ENCODE assay signal across 17 cellular contexts in genomic region chr9:33682551-33682950, GRCh38.
DNase-seq lines count a peak whose midpoint lies in the region; ATAC-seq, FAIRE-seq and TF ChIP-seq lines count a peak whose summit lies in the region.
"Had no signal": no experiment of that assay in that cellular context is flagged by ENCODE, and none has a peak within 500 bp of the region (broad histone marks: within the 10 kb centered on the region; RNA-seq: fewer than 3 reads in every experiment).

No MANE protein-coding gene starts in this region.

- no peak overlapping the region for H3K4me2 ChIP-seq in K562 (ENCODE audit: insufficient read depth, low read length)
- H3K4me2 ChIP-seq in neural progenitor cell, result no peak overlapping the region

- WGBS in K562 (ENCODE audit: insufficient coverage, low coverage, missing lambda C conversion rate), result 31% methylated on average over 3 of the region's 3 CpGs
- WGBS in right cardiac atrium, result 82% methylated on average over 3 of the region's 3 CpGs

- H3K9ac ChIP-seq in K562 (ENCODE audit: insufficient read depth in 1 of 2, low read depth in 2 of 2, low read length in 2 of 2), result no peak overlapping the region
- H3K9ac ChIP-seq in neural progenitor cell, result no peak overlapping the region
- H3K9ac ChIP-seq: GM23248 had no signal

- H3K79me2 ChIP-seq in K562 (ENCODE audit: control insufficient read depth, insufficient read depth, low read length) (no peaks in the 10 kb centered on the region), neural progenitor cell (ENCODE audit: low read depth) (no peaks in the 10 kb centered on the region)

- H4K20me1 ChIP-seq in K562 (replicated peaks; ENCODE audit: control insufficient read depth, insufficient read depth, low read length) (no peaks in the 10 kb centered on the region), neural progenitor cell (ENCODE audit: low read depth) (no peaks in the 10 kb centered on the region)

- H3K4me1 ChIP-seq in K562 (replicated peaks in 1 of 2; ENCODE audit: control insufficient read depth in 2 of 2, insufficient read depth in 2 of 2, low read length in 2 of 2), result peaks cover 0 to 5% of the 10 kb centered on the region in 2 experiments; a peak in 2 of 5 replicates
- peaks cover 7% of the 10 kb centered on the region for H3K4me1 ChIP-seq in neural progenitor cell
- H3K4me1 ChIP-seq in right cardiac atrium (ENCODE audit: control insufficient read depth, insufficient read depth, low read length), result no peaks in the 10 kb centered on the region
- H3K4me1 ChIP-seq: Caco-2 had no signal

- CTCF ChIA-PET in K562 (lab: Yijun Ruan, JAX; ENCODE audit: low intra/inter-chr PET ratio), result no interaction called here

- TF ChIP-seq EP300 in K562 (IDR thresholded peaks at IDR 0.05; ENCODE audit: low read length), result no peak

- H3K36me3 ChIP-seq in K562 (ENCODE audit: control insufficient read depth, insufficient read depth, low read length), result no peaks in the 10 kb centered on the region
- no peaks in the 10 kb centered on the region for H3K36me3 ChIP-seq in neural progenitor cell
- H3K36me3 ChIP-seq: HAP-1 had no signal

- no peak for TF ChIP-seq POLR2A in K562 (conservative IDR thresholded peaks at IDR 0.05)

- H3K9me3 Mint-ChIP-seq in HFFc6, result peaks cover under 1% of the 10 kb centered on the region
- H3K9me3 Mint-ChIP-seq in neural progenitor cell, result no peaks in the 10 kb centered on the region
- H3K9me3 Mint-ChIP-seq: CD4-positive, alpha-beta memory T cell had no signal

- intact Hi-C loops in K562 (cut with micrococcal nuclease) (no loop called here), right cardiac atrium (cut with DNase I) (no loop called here)

- H3K27me3 ChIP-seq in K562 (ENCODE audit: control insufficient read depth in 2 of 2, insufficient read depth in 2 of 2, low read length in 2 of 2) (no peaks in the 10 kb centered on the region), neural progenitor cell (peaks cover 9% of the 10 kb centered on the region), right cardiac atrium (ENCODE audit: control insufficient read depth, insufficient read depth) (no peaks in the 10 kb centered on the region)

- TF ChIP-seq CTCF in HFFc6 (IDR thresholded peaks at IDR 0.05) (0 out of 2 replicates have a peak, but pooled peaks have one; percentile 12), K562 (IDR thresholded peaks at IDR 0.05 in 2 of 3, conservative IDR thresholded peaks at IDR 0.05 in 1 of 3; ENCODE audit: insufficient read depth in 2 of 3, low read depth in 1 of 3, low read length in 3 of 3) (0 out of 6 replicates have a peak, but pooled peaks of 1 of the 3 experiments have one; percentile 7), neural progenitor cell (IDR thresholded peaks at IDR 0.05) (no peak)

- in situ Hi-C loops in K562 (cut with MboI), result no loop called here

- TF ChIP-seq RAD21 in K562 (CRISPR knock-in tag; conservative IDR thresholded peaks at IDR 0.05 in 1 of 2, IDR thresholded peaks at IDR 0.05 in 1 of 2), result no peak

- POLR2A ChIA-PET in K562 (lab: Yijun Ruan, JAX), result no interaction called here

- H3K4me1 Mint-ChIP-seq in HFFc6 (ENCODE audit: low read depth) (no peaks in the 10 kb centered on the region), neural progenitor cell (peaks cover 8% of the 10 kb centered on the region)
- H3K4me1 Mint-ChIP-seq: CD4-positive, alpha-beta memory T cell had no signal

- H3K27ac Mint-ChIP-seq in HFFc6 (no peak overlapping the region), neural progenitor cell (no peak overlapping the region)
- H3K27ac Mint-ChIP-seq: CD4-positive, alpha-beta memory T cell had no signal

- BruUV-seq in K562 (replicated peaks; lab: Mats Ljungman, UMichigan), result no TSS peak

- peaks cover 43% of the 10 kb centered on the region for H3K27me3 Mint-ChIP-seq in HFFc6 (ENCODE audit: insufficient read depth)
- no peaks in the 10 kb centered on the region for H3K27me3 Mint-ChIP-seq in neural progenitor cell (ENCODE audit: insufficient read depth, low read depth)

- no peak for FAIRE-seq in K562 (lab: Jason Lieb, UNC)
- FAIRE-seq: G401.6, GM12892, GM19239, H54 had no signal

- no peaks in the 10 kb centered on the region for H3K9me1 ChIP-seq in K562 (ENCODE audit: control insufficient read depth, insufficient read depth, low read length)

- peaks cover 6% of the 10 kb centered on the region for H3F3A ChIP-seq in neural progenitor cell (ENCODE audit: low read depth)

- H3K36me3 Mint-ChIP-seq in HFFc6 (ENCODE audit: low read depth) (peaks cover 3% of the 10 kb centered on the region; the same call in 1 of the 2 replicates), neural progenitor cell (peaks cover 2% of the 10 kb centered on the region)
- H3K36me3 Mint-ChIP-seq: CD4-positive, alpha-beta memory T cell had no signal

- H3K4me3 Mint-ChIP-seq in HFFc6 (no peak overlapping the region), neural progenitor cell (no peak overlapping the region)
- H3K4me3 Mint-ChIP-seq: CD4-positive, alpha-beta memory T cell had no signal

- H3K27ac ChIP-seq in K562 (ENCODE audit: extremely low read depth, low read depth, low read length) (no peak overlapping the region), neural progenitor cell (no peak overlapping the region), right cardiac atrium (ENCODE audit: low read length) (no peak overlapping the region)
- H3K27ac ChIP-seq: GM23248 had no signal

- H3K4me3 ChIP-seq in K562, result no peak overlapping the region
- H3K4me3 ChIP-seq in neural progenitor cell, result no peak overlapping the region
- no peak overlapping the region for H3K4me3 ChIP-seq in right cardiac atrium (ENCODE audit: low read length)
- H3K4me3 ChIP-seq: GM23248, HAP-1 had no signal

- peak; percentile 91 for ATAC-seq in K562
- no peak for ATAC-seq in HG02623 (IDR thresholded peaks at IDR 0.05; ENCODE audit: unreplicated experiment)
- ATAC-seq in right cardiac atrium, result no peak

- peak overlapping the region; percentile 71 for H2AFZ ChIP-seq in K562 (ENCODE audit: low read depth, low read length)
- H2AFZ ChIP-seq in neural progenitor cell (replicated peaks), result peak overlapping the region; percentile 26
- H2AFZ ChIP-seq: GM23248 had no signal

- DNase-seq in HFFc6 (no peak), K562 (ENCODE audit: extremely low read depth in 1 of 4, low spot score in 3 of 4) (peak in 1 of 4 experiments; percentile 24), neural progenitor cell (ENCODE audit: low spot score) (no peak), right cardiac atrium (no peak), NCI-H2107 (lab: John Stamatoyannopoulos, UW) (no peak)
- DNase-seq: C1 segment of cervical spinal cord; Caco-2; CD4-positive, alpha-beta memory T cell; DMS153; DND-41; GM23248 had no signal

- H3K9me3 ChIP-seq in K562 (replicated peaks; ENCODE audit: control insufficient read depth, insufficient read depth, low read depth, low read length) (no peaks in the 10 kb centered on the region), neural progenitor cell (ENCODE audit: low read depth) (no peaks in the 10 kb centered on the region), right cardiac atrium (ENCODE audit: control insufficient read depth, low read length) (no peaks in the 10 kb centered on the region)
- H3K9me3 ChIP-seq: Caco-2, HAP-1 had no signal

TF ChIP-seq in K562, 482 proteins besides CTCF, POLR2A, EP300 and RAD21 (continues in another document):
- TF ChIP-seq L3MBTL2 (IDR thresholded peaks at IDR 0.05) (peak; percentile 57; the same call in 1 of the 2 replicates), MYC (IDR thresholded peaks at IDR 0.05; ENCODE audit: low read depth, low read length) (peak; percentile 86), MYC (CRISPR knock-in tag; IDR thresholded peaks at IDR 0.05; ENCODE audit: borderline replicate concordance, low read depth) (no peak), ZNF347 (CRISPR knock-in tag; IDR thresholded peaks at IDR 0.05; ENCODE audit: low read depth) (no peak), MECOM (CRISPR knock-in tag; IDR thresholded peaks at IDR 0.05) (no peak), TEAD4 (IDR thresholded peaks at IDR 0.05; ENCODE audit: low read length) (0 out of 2 replicates have a peak, but pooled peaks have one; percentile 17), TEAD4 (CRISPR knock-in tag; IDR thresholded peaks at IDR 0.05; ENCODE audit: borderline replicate concordance) (no peak), BCOR (IDR thresholded peaks at IDR 0.05) (no peak), ZNF785 (CRISPR knock-in tag; IDR thresholded peaks at IDR 0.05) (no peak), HNRNPL (IDR thresholded peaks at IDR 0.05; ENCODE audit: low read depth, low read length) (no peak), ZNF174 (CRISPR knock-in tag; IDR thresholded peaks at IDR 0.05) (no peak), ZNF311 (CRISPR knock-in tag; IDR thresholded peaks at IDR 0.05) (no peak), ZNF445 (CRISPR knock-in tag; IDR thresholded peaks at IDR 0.05; ENCODE audit: low read depth) (no peak), CHD4 (IDR thresholded peaks at IDR 0.05; ENCODE audit: insufficient read depth, insufficient replicate concordance, low read depth, low read length, poor library complexity, severe bottlenecking) (no peak), KHSRP (IDR thresholded peaks at IDR 0.05) (no peak), SMAD2 (IDR thresholded peaks at IDR 0.05; ENCODE audit: low read depth, low read length) (no peak), SRSF7 (optimal IDR thresholded peaks at IDR 0.05; ENCODE audit: low read depth, low read length) (no peak)
- TF ChIP-seq, protein P1, sequence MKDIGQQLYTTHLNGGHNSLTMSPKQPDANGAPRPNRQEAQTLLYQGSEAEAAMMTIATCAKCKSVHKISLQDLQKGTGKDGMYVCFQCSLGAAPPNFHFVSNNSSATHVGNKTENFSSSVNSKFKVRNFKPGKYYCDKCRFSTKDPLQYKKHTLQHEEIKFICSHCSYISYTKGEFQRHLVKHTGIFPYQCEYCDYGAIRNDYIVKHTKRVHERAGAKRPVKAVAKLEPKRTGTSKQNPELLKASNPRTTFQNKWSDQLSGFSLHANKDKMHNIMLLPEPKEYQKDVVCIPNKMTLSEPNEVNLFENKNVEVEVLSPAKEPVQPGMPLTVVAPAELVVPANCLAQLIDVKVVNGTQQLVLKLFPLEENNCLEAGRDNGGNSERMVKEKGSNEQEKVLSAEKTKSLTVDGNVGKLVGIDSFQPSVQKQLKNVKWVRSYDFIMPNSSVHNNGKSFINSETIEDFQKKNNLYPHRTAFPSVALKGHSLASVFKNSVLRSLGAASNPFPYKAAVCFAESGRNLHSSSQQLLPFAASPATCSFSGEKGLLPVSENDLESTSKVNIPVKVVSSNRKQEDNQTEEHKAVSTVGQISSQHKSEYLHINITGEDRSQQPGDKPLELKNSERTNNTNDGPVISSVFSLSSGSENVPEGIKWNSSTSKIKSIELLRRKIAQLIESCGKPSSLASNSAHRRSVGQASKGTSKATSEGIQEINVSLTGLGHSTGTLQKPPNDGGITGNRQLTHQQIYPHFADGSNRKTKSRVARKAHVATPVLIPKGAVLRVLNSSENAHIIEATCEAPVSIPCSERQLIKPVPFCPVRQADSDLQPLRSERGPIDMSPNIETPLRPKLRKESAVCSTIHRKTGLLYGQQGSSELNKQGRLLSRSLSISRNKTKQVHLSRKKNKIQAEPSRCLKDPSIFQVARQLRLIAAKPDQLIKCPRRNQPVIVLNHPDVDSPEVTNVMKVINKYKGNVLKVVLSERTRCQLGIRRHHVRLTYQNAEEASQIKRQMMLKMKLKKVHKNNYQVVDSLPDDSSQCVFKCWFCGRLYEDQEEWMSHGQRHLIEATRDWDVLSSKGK (CRISPR knock-in tag; IDR thresholded peaks at IDR 0.05), result no peak
